16 cellular contexts compared by ENCODE assay signal in genomic region chr10:52571018-52571417, GRCh38.
DNase-seq lines count a peak whose midpoint lies in the region; ATAC-seq and TF ChIP-seq lines count a peak whose summit lies in the region.
"Had no signal": no experiment of that assay in that cellular context is flagged by ENCODE, and none has a peak within 500 bp of the region (broad histone marks: within the 10 kb centered on the region; RNA-seq: fewer than 3 reads in every experiment).

No MANE protein-coding gene starts in this region.

- no peaks in the 10 kb centered on the region for H3K9me1 ChIP-seq in IMR-90 (ENCODE audit: insufficient read depth, low read length)

- no peak overlapping the region for H4K91ac ChIP-seq in IMR-90 (ENCODE audit: insufficient read depth, low read depth, low read length)

- DNase-seq in GM03348 (ENCODE audit: low spot score) = peak; percentile 19
- peak; percentile 37 for DNase-seq in IMR-90
- DNase-seq in fibroblast of gingiva (ENCODE audit: low read depth) = peak; percentile 58
- no peak for DNase-seq in smooth muscle cell (lab: John Stamatoyannopoulos, UW; ENCODE audit: unreplicated experiment)
- DNase-seq in NCI-H1436 (lab: John Stamatoyannopoulos, UW) = no peak
- DNase-seq in activated naive CD4-positive, alpha-beta T cell treated with anti-CD3 and anti-CD28 coated beads, Interleukin-2, amount 50 U/mL, for 16 hours = no peak
- no peak for DNase-seq in head of caudate nucleus
- DNase-seq: CD4-positive, CD25-positive, alpha-beta regulatory T cell; DMS79; GDM1; NCI-H1048; NCI-H345; SHP77 had no signal

- no peaks in the 10 kb centered on the region for H3F3A ChIP-seq in smooth muscle cell (ENCODE audit: low read depth)

- H3K4me3 ChIP-seq in IMR-90 (ENCODE audit: insufficient read depth, low read depth, low read length) (no peak overlapping the region), smooth muscle cell (no peak overlapping the region)
- H3K4me3 ChIP-seq: HAP-1, K562 had no signal

- ATAC-seq in IMR-90 (ENCODE audit: low read depth) = peak; percentile 28; the same call in 1 of the 2 replicates
- ATAC-seq: K562, SK-N-SH treated with all-trans-retinoic acid at 6 μM for 48 hours had no signal

- H2BK5ac ChIP-seq in IMR-90 (ENCODE audit: low read depth, low read length, poor library complexity, severe bottlenecking) = no peak overlapping the region

- H3K27me3 ChIP-seq in IMR-90 (ENCODE audit: control insufficient read depth, insufficient read depth, low read length) = no peaks in the 10 kb centered on the region
- no peaks in the 10 kb centered on the region for H3K27me3 ChIP-seq in smooth muscle cell (ENCODE audit: low read depth)

- no peak overlapping the region for H2AK5ac ChIP-seq in IMR-90 (ENCODE audit: low read depth, low read length)

- H3K18ac ChIP-seq in IMR-90 (ENCODE audit: low read depth, low read length) = no peak overlapping the region

- no peak overlapping the region for H2BK15ac ChIP-seq in IMR-90 (ENCODE audit: low read depth, low read length)

- no peak overlapping the region for H2BK120ac ChIP-seq in IMR-90 (ENCODE audit: low read depth, low read length)

- H3K79me2 ChIP-seq in smooth muscle cell (ENCODE audit: low read depth) = no peaks in the 10 kb centered on the region

- H3K4me1 ChIP-seq in IMR-90 (ENCODE audit: control insufficient read depth, insufficient read depth, low read length) (peaks cover 3% of the 10 kb centered on the region), smooth muscle cell (ENCODE audit: low read depth) (no peaks in the 10 kb centered on the region)
- H3K4me1 ChIP-seq: HAP-1 had no signal

- H3K9me3 ChIP-seq in IMR-90 (ENCODE audit: control insufficient read depth, insufficient read depth, low read length) (no peaks in the 10 kb centered on the region), smooth muscle cell (replicated peaks; ENCODE audit: low read depth) (no peaks in the 10 kb centered on the region)
- H3K9me3 ChIP-seq: HAP-1 had no signal

- H3K4me2 ChIP-seq in IMR-90 (ENCODE audit: low read depth, low read length) = no peak overlapping the region
- no peak overlapping the region for H3K4me2 ChIP-seq in smooth muscle cell

- H3K27ac ChIP-seq in IMR-90 (ENCODE audit: insufficient read depth, low read length) (no peak overlapping the region), smooth muscle cell (ENCODE audit: low read depth) (no peak overlapping the region)

- no TSS peak for BruUV-seq in IMR-90 (replicated peaks; lab: Mats Ljungman, UMichigan)

- in situ Hi-C loops in IMR-90 (cut with MboI; ENCODE audit: low sequenced_read_pairs) = no loop called here

- no peak for TF ChIP-seq RAD21 in IMR-90 (IDR thresholded peaks at IDR 0.05; ENCODE audit: low read length)

- CTCF ChIA-PET in IMR-90 (lab: Yijun Ruan, JAX) = interaction anchor here (1.0 kb wide), 1 partner anchor 264 kb away, joined by 7 read pairs; no protein-coding TSS in a partner anchor

- dilution Hi-C loops in IMR-90 (cut with HindIII; ENCODE audit: low sequenced_read_pairs, unreplicated experiment) = no loop called here

- POLR2A ChIA-PET in IMR-90 (lab: Charles Lee; ENCODE audit: unreplicated experiment) = no interaction called here

- H4K5ac ChIP-seq in IMR-90 (ENCODE audit: low read depth, low read length) = no peak overlapping the region

- no peak overlapping the region for H4K8ac ChIP-seq in IMR-90 (ENCODE audit: low read depth in 2 of 2, low read length in 2 of 2)

- intact Hi-C loops in IMR-90 (cut with micrococcal nuclease) = loop anchor here (10.0 kb wide), 1 partner anchor 154 kb away; no protein-coding TSS in a partner anchor
- intact Hi-C loops in head of caudate nucleus (cut with DNase I) = no loop called here

- no peak overlapping the region for H3K14ac ChIP-seq in IMR-90 (replicated peaks; ENCODE audit: low read depth, low read length)

- no peak overlapping the region for H3K56ac ChIP-seq in IMR-90 (ENCODE audit: extremely low read depth, insufficient read depth, low read length)

- no peaks in the 10 kb centered on the region for H3K36me3 ChIP-seq in IMR-90 (ENCODE audit: control insufficient read depth, insufficient read depth, low read length)
- H3K36me3 ChIP-seq in smooth muscle cell (ENCODE audit: low read depth) = no peaks in the 10 kb centered on the region
- H3K36me3 ChIP-seq: HAP-1 had no signal

- H4K20me1 ChIP-seq in IMR-90 (ENCODE audit: insufficient read depth, low read length) (no peaks in the 10 kb centered on the region), smooth muscle cell (ENCODE audit: low read depth) (no peaks in the 10 kb centered on the region)

- H2AFZ ChIP-seq in IMR-90 (replicated peaks; ENCODE audit: low read length, poor library complexity) (no peak overlapping the region), smooth muscle cell (ENCODE audit: low read depth) (peak overlapping the region; percentile 34)

- no peak overlapping the region for H2AK9ac ChIP-seq in IMR-90 (replicated peaks; ENCODE audit: low read depth, low read length, poor library complexity)

- H3K4ac ChIP-seq in IMR-90 (ENCODE audit: low read depth, low read length) = no peak overlapping the region

- TF ChIP-seq POLR2A in IMR-90 (IDR thresholded peaks at IDR 0.05; ENCODE audit: low read depth, low read length) = no peak

- no peaks in the 10 kb centered on the region for H3K79me1 ChIP-seq in IMR-90 (ENCODE audit: low read depth in 1 of 2, low read length in 2 of 2)

- no peak for TF ChIP-seq CTCF in IMR-90 (conservative IDR thresholded peaks at IDR 0.05; ENCODE audit: low read depth, low read length)
- TF ChIP-seq CTCF in smooth muscle cell (IDR thresholded peaks at IDR 0.05; ENCODE audit: borderline replicate concordance, insufficient read depth, poor library complexity, severe bottlenecking) = no peak

- WGBS in IMR-90 (ENCODE audit: extremely low coverage in 2 of 2, insufficient read length in 1 of 2), 2 experiments = no CpG with 5 or more reads among the region's 2 CpGs
- WGBS in smooth muscle cell (ENCODE audit: low lambda C conversion rate) = 68% methylated on average over 2 of the region's 2 CpGs

- H3K9ac ChIP-seq in IMR-90 (ENCODE audit: low read depth, low read length) (no peak overlapping the region), smooth muscle cell (ENCODE audit: low read depth) (no peak overlapping the region)

- H2BK20ac ChIP-seq in IMR-90 (ENCODE audit: low read depth, low read length) = no peak overlapping the region

- no peak overlapping the region for H3K23ac ChIP-seq in IMR-90 (ENCODE audit: low read depth, low read length)

TF ChIP-seq in IMR-90, 13 proteins besides CTCF, POLR2A, EP300 and RAD21:
- TF ChIP-seq USF2 (IDR thresholded peaks at IDR 0.05; ENCODE audit: low read depth, low read length) (no peak), RCOR1 (IDR thresholded peaks at IDR 0.05; ENCODE audit: insufficient replicate concordance, low read length) (no peak), CHD1 (IDR thresholded peaks at IDR 0.05; ENCODE audit: low read depth, low read length) (no peak), RFX5 (IDR thresholded peaks at IDR 0.05; ENCODE audit: low read depth, low read length) (no peak), NFE2L2 (IDR thresholded peaks at IDR 0.05; ENCODE audit: low read depth, low read length) (no peak), BHLHE40 (IDR thresholded peaks at IDR 0.05; ENCODE audit: low read depth, low read length) (no peak), MAZ (IDR thresholded peaks at IDR 0.05; ENCODE audit: borderline replicate concordance, low read depth, low read length) (no peak), ELK1 (IDR thresholded peaks at IDR 0.05; ENCODE audit: borderline replicate concordance, low read depth, low read length) (no peak), FOS (IDR thresholded peaks at IDR 0.05; ENCODE audit: low read depth, low read length) (no peak), CEBPB (IDR thresholded peaks at IDR 0.05; ENCODE audit: low read depth, low read length) (no peak), MXI1 (IDR thresholded peaks at IDR 0.05; ENCODE audit: borderline replicate concordance, low read depth, low read length) (no peak), MAFK (IDR thresholded peaks at IDR 0.05; ENCODE audit: low read depth, low read length) (no peak), SMC3 (IDR thresholded peaks at IDR 0.05; ENCODE audit: low read depth, low read length) (no peak)

Comparison
In these comparisons a context has a peak if more than half of its experiments do, and no peak if none do; other contexts are left out.
1. DNase-seq: peak in GM03348 (single experiment), IMR-90 (single experiment) and fibroblast of gingiva (single experiment); none in smooth muscle cell (single experiment), NCI-H1436 (single experiment), activated naive CD4-positive, alpha-beta T cell treated with anti-CD3 and anti-CD28 coated beads, Interleukin-2, amount 50 U/mL, for 16 hours (single experiment) and head of caudate nucleus (0 of 42).